8 cellular contexts compared by ENCODE assay signal in genomic region chr7:35035511-35035921, GRCh38. TPM values are rescaled to one million over a fixed set of nuclear protein-coding genes. Genes with fewer than 3 reads are reported as not detected.
A peak's percentile ranks its signal among the peaks of the same experiment; 100 is the strongest.
DNase-seq lines count a peak whose midpoint lies in the region; ATAC-seq and TF ChIP-seq lines count a peak whose summit lies in the region.

No MANE protein-coding gene starts in this region.

- H3K27me3 ChIP-seq in skeletal muscle satellite cell (ENCODE audit: control insufficient read depth, insufficient read depth, low read length), result no peaks in the 10 kb centered on the region
- H3K27me3 ChIP-seq in suprapubic skin, result no peaks in the 10 kb centered on the region

- H3K4me2 ChIP-seq in skeletal muscle satellite cell (ENCODE audit: low read length), result peak overlapping the region; percentile 93

- WGBS in suprapubic skin, result 46% methylated on average over 4 of the region's 4 CpGs

- DNase-seq in EL, result peak; percentile 52
- peak; percentile 17 for DNase-seq in NCI-H1694 treated with DMSO at 0.1 percent for 48 hours (lab: John Stamatoyannopoulos, UW)
- DNase-seq in activated T-cell treated with anti-CD3 and anti-CD28 coated beads for 48 hours (ENCODE audit: low read depth), result peak; percentile 3
- peak; percentile 30 for DNase-seq in glomerular visceral epithelial cell (ENCODE audit: extremely low spot score)
- DNase-seq in suprapubic skin (ENCODE audit: low spot score in 2 of 2), result no peak

- ATAC-seq in GM21737 (IDR thresholded peaks at IDR 0.05; ENCODE audit: unreplicated experiment) (peak; percentile 25), GM18517 (IDR thresholded peaks at IDR 0.05; ENCODE audit: unreplicated experiment) (no peak)

- H3K9me3 ChIP-seq in skeletal muscle satellite cell (replicated peaks; ENCODE audit: low read length) (no peaks in the 10 kb centered on the region), suprapubic skin (no peaks in the 10 kb centered on the region)

- TF ChIP-seq EP300 in suprapubic skin (IDR thresholded peaks at IDR 0.05), result no peak

- H3K9ac ChIP-seq in skeletal muscle satellite cell (ENCODE audit: low read depth, low read length), result peak overlapping the region; percentile 78

- H3K4me1 ChIP-seq in skeletal muscle satellite cell (ENCODE audit: control insufficient read depth, insufficient read depth, low read length) (peaks cover 23% of the 10 kb centered on the region), suprapubic skin (peaks cover 24% of the 10 kb centered on the region)

- H3K4me3 ChIP-seq in skeletal muscle satellite cell (ENCODE audit: low read length) (peak overlapping the region; percentile 79), suprapubic skin (no peak overlapping the region)

- no peaks in the 10 kb centered on the region for H3K36me3 ChIP-seq in skeletal muscle satellite cell (ENCODE audit: insufficient read depth, low read length)
- H3K36me3 ChIP-seq in suprapubic skin, result no peaks in the 10 kb centered on the region

- H3K27ac ChIP-seq in suprapubic skin, result no peak overlapping the region

- TF ChIP-seq POLR2A in suprapubic skin (IDR thresholded peaks at IDR 0.05), result no peak

- no peak for TF ChIP-seq CTCF in suprapubic skin (IDR thresholded peaks at IDR 0.05)

RNA-seq across cellular contexts. Expression of gene DPY19L1, which starts 1.8 kb away (rescaled TPM):
- 21.8 and 22.6 TPM in 2 replicates for total RNA-seq in skeletal muscle satellite cell (2012; rRNA removed)
- 10 to 100 TPM in 3 of 4 donors, 1 to 10 TPM in 1; 8.1 to 13.4 (median 10.9) TPM for total RNA-seq in suprapubic skin

Comparison
In these comparisons a context has a peak if more than half of its experiments do, and no peak if none do; other contexts are left out.
1. DNase-seq: peak in EL (single experiment), NCI-H1694 treated with DMSO at 0.1 percent for 48 hours (single experiment), activated T-cell treated with anti-CD3 and anti-CD28 coated beads for 48 hours (single experiment) and glomerular visceral epithelial cell (single experiment); none in suprapubic skin (0 of 2).